Comparison of ENCODE assay signal across 14 cellular contexts in genomic region chr9:107019216-107019615, GRCh38.
A peak's percentile ranks its signal among the peaks of the same experiment; 100 is the strongest.
DNase-seq lines count a peak whose midpoint lies in the region; ATAC-seq and TF ChIP-seq lines count a peak whose summit lies in the region.
"Had no signal": no experiment of that assay in that cellular context is flagged by ENCODE, and none has a peak within 500 bp of the region (broad histone marks: within the 10 kb centered on the region; RNA-seq: fewer than 3 reads in every experiment).

No MANE protein-coding gene starts in this region.

- H4K20me1 ChIP-seq in OCI-LY7 (ENCODE audit: insufficient read depth, low read length) (no peaks in the 10 kb centered on the region), fibroblast of lung (ENCODE audit: control insufficient read depth, extremely low read depth, insufficient read depth, low read length) (no peaks in the 10 kb centered on the region)

- H3K9me3 ChIP-seq in OCI-LY7 (ENCODE audit: low read length), result 0 out of 2 replicates have a peak, but pooled peaks cover 7% of the 10 kb centered on the region
- no peaks in the 10 kb centered on the region for H3K9me3 ChIP-seq in fibroblast of lung (ENCODE audit: control insufficient read depth, insufficient read depth, low read depth, low read length)
- H3K9me3 ChIP-seq: prostate gland had no signal

- H3K36me3 ChIP-seq in OCI-LY7 (ENCODE audit: insufficient read depth, low read length) (no peaks in the 10 kb centered on the region), fibroblast of lung (ENCODE audit: control insufficient read depth, insufficient read depth, low read length) (no peaks in the 10 kb centered on the region)
- H3K36me3 ChIP-seq: prostate gland had no signal

- no peaks in the 10 kb centered on the region for H3K79me2 ChIP-seq in OCI-LY7 (ENCODE audit: insufficient read depth, low read depth, low read length)
- no peaks in the 10 kb centered on the region for H3K79me2 ChIP-seq in fibroblast of lung (ENCODE audit: control insufficient read depth, insufficient read depth, low read length)

- no peaks in the 10 kb centered on the region for H3K9me2 ChIP-seq in OCI-LY7 (ENCODE audit: insufficient read depth, low read length)

- intact Hi-C loops in OCI-LY7 (cut with micrococcal nuclease; ENCODE audit: unreplicated experiment), result no loop called here

- H3K27ac ChIP-seq in OCI-LY7 (ENCODE audit: low read depth, low read length, poor library complexity, severe bottlenecking), result no peak overlapping the region
- no peak overlapping the region for H3K27ac ChIP-seq in fibroblast of lung (ENCODE audit: insufficient read depth, low read length)
- H3K27ac ChIP-seq: prostate gland had no signal

- DNase-seq in EH (ENCODE audit: low read depth) (peak; percentile 73), OCI-LY7 (ENCODE audit: low spot score) (no peak), fibroblast of lung (ENCODE audit: low read depth in 2 of 2) (peak; percentile 41 to 92), non-pigmented ciliary epithelial cell (ENCODE audit: low read depth) (peak; percentile 44), GOT3 (lab: John Stamatoyannopoulos, UW) (no peak)
- DNase-seq in activated naive CD4-positive, alpha-beta T cell (lab: John Stamatoyannopoulos, UW), result no peak
- DNase-seq: activated naive CD8-positive, alpha-beta T cell treated with anti-CD3 and anti-CD28 coated beads, Interleukin-2, amount 50 U/mL, for 24 hours; effector CD8-positive, alpha-beta T cell; hypothalamus; NCI-H1105 treated with DMSO at 0.1 percent for 48 hours; NCI-H526 treated with DMSO at 0.1 percent for 48 hours had no signal

- H3K4me3 ChIP-seq in OCI-LY7 (ENCODE audit: low read depth, low read length, poor library complexity, severe bottlenecking) (no peak overlapping the region), fibroblast of lung (replicated peaks in 1 of 4; ENCODE audit: control extremely low read depth in 1 of 4, insufficient read depth in 1 of 4, low read depth in 3 of 4, low read length in 4 of 4) (no peak overlapping the region)
- H3K4me3 ChIP-seq: prostate gland had no signal

- CTCF ChIA-PET in OCI-LY7 (lab: Charles Lee; ENCODE audit: unreplicated experiment), result no interaction called here

- no peak overlapping the region for H3K9ac ChIP-seq in fibroblast of lung (ENCODE audit: insufficient read depth, low read length)

- H3K4me1 ChIP-seq in OCI-LY7 (ENCODE audit: insufficient read depth, low read length, poor library complexity, severe bottlenecking) (peaks cover 23% of the 10 kb centered on the region), fibroblast of lung (ENCODE audit: control insufficient read depth, extremely low read depth, insufficient read depth, low read length) (peaks cover 7% of the 10 kb centered on the region)
- H3K4me1 ChIP-seq: prostate gland had no signal

- no TSS peak for BruUV-seq in OCI-LY7 (replicated peaks; lab: Mats Ljungman, UMichigan)

- 0 out of 2 replicates have a peak overlapping the region, but pooled peaks have one; percentile 13 for H2AFZ ChIP-seq in OCI-LY7 (ENCODE audit: low read length)
- H2AFZ ChIP-seq in fibroblast of lung (ENCODE audit: low read length), result no peak overlapping the region

- ATAC-seq in HG02981 (IDR thresholded peaks at IDR 0.05; ENCODE audit: unreplicated experiment) (no peak), GM21529 (IDR thresholded peaks at IDR 0.05; ENCODE audit: unreplicated experiment) (no peak)
- ATAC-seq: activated naive CD8-positive, alpha-beta T cell treated with anti-CD3 and anti-CD28 coated beads, Interleukin-2, amount 50 U/mL, for 24 hours had no signal

- H3K4me2 ChIP-seq in OCI-LY7 (ENCODE audit: low read length), result no peak overlapping the region
- H3K4me2 ChIP-seq in fibroblast of lung (ENCODE audit: extremely low read depth, insufficient read depth, low read length), result peak overlapping the region; percentile 18

- POLR2A ChIA-PET in OCI-LY7 (lab: Charles Lee), result interaction anchor here (1.5 kb wide), 1 partner anchor 9 kb away, joined by 4 read pairs; no protein-coding TSS in a partner anchor

- TF ChIP-seq CTCF in OCI-LY7 (conservative IDR thresholded peaks at IDR 0.05; ENCODE audit: low read length) (no peak), fibroblast of lung (conservative IDR thresholded peaks at IDR 0.05 in 1 of 2, IDR thresholded peaks at IDR 0.05 in 1 of 2; ENCODE audit: low read depth in 1 of 2, low read length in 2 of 2) (no peak)

- H3K27me3 ChIP-seq in fibroblast of lung (ENCODE audit: control insufficient read depth, insufficient read depth, low read length), result peaks cover 5% of the 10 kb centered on the region

Comparison
In these comparisons a context has a peak if more than half of its experiments do, and no peak if none do; other contexts are left out.
1. DNase-seq: peak in EH (single experiment), fibroblast of lung (2 of 2) and non-pigmented ciliary epithelial cell (single experiment); none in OCI-LY7 (single experiment), GOT3 (single experiment) and activated naive CD4-positive, alpha-beta T cell (0 of 4).